ENCODE assay signal across 26 cellular contexts in the genomic region with DNA sequence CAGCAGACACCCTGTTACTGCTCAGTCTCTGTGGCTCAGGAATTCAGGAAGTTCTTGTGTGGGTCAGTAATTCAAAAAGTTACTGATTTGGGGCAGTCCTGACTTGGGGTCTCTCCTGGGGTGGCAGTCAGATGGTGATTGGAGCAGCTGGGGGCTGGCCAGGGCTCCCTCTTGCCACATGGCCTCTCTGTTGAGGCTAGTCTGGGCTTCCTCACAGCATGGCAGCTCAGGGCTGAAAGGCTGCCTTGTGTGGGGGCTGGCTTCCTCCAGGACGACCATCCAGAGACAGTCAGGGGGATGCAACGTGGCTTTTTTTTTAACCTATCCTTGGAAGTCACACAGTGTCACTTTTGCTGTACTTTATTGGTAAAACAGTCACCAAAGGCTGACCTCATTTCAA.
"Had no signal": no experiment of that assay in that cellular context is flagged by ENCODE, and none has a peak within 500 bp of the region (broad histone marks: within the 10 kb centered on the region; RNA-seq: fewer than 3 reads in every experiment).

No MANE protein-coding gene starts in this region.

- DNase-seq: activated CD4-positive, alpha-beta memory T cell treated with anti-CD3 and anti-CD28 coated beads, Interleukin-2, amount 10 ng/mL, durations not matched to agents 7 days and 5 days; activated CD4-positive, alpha-beta T cell treated with anti-CD3 and anti-CD28 coated beads, Interleukin-2, amount 50 U/mL, for 1 hour; activated CD4-positive, CD25-positive, alpha-beta regulatory T cell; activated CD8-positive, alpha-beta memory T cell treated with anti-CD3 and anti-CD28 coated beads, Interleukin-2, amount 50 U/mL, for 4 hours; activated gamma-delta T cell treated with Interleukin-2 at 50 U/mL for 16 hours; activated naive CD4-positive, alpha-beta T cell treated with anti-CD3 and anti-CD28 coated beads, Interleukin-2, amount 50 U/mL, for 16 hours; activated naive CD8-positive, alpha-beta T cell treated with anti-CD3 and anti-CD28 coated beads, Interleukin-2, amount 10 ng/mL, durations not matched to agents 7 days and 5 days; activated T-cell treated with anti-CD3 and anti-CD28 coated beads, Interleukin-2, amount 50 U/mL, for 72 hours; adrenal gland; Karpas-422; MM.1S; NCI-H1105; NCI-H1436 treated with DMSO at 0.1 percent for 48 hours; NCI-H187; NCI-H2081; NCI-H510A treated with DMSO at 0.1 percent for 48 hours; NCI-H69; NK-92 treated with Interleukin-12 subunit alpha and Interleukin-12 subunit beta, amount 100 ng/mL, for 24 hours; OCI-M1; SIG-M5; T-helper 17 cell; T-helper 9 cell had no signal

- ATAC-seq: activated T-cell treated with anti-CD3 and anti-CD28 coated beads, Interleukin-2, amount 50 U/mL, for 72 hours; K562; T-helper 17 cell had no signal

- H3K36me3 ChIP-seq: adrenal gland, Peyer's patch had no signal

- H3K9me3 Mint-ChIP-seq: activated CD4-positive, alpha-beta memory T cell treated with anti-CD3 and anti-CD28 coated beads, Interleukin-2, amount 10 ng/mL, durations not matched to agents 7 days and 5 days; activated naive CD8-positive, alpha-beta T cell treated with anti-CD3 and anti-CD28 coated beads, Interleukin-2, amount 10 ng/mL, durations not matched to agents 7 days and 5 days; activated T-cell treated with anti-CD3 and anti-CD28 coated beads, Interleukin-2, amount 50 U/mL, for 72 hours; activated T-helper 2 cell treated with anti-CD3 and anti-CD28 coated beads, Interferon-gamma antibody, Interleukin-2, Interleukin-4, amounts not matched to agents 10 μg/mL and 5 μg/mL and 100 μg/mL, durations not matched to agents 14 hours and 24 hours and 36 hours had no signal

- H3K4me3 ChIP-seq: adrenal gland, body of pancreas, K562, Peyer's patch had no signal

- H3K27ac ChIP-seq: adrenal gland had no signal

- H3K4me1 ChIP-seq: adrenal gland had no signal

- H3K27me3 Mint-ChIP-seq: activated CD4-positive, alpha-beta memory T cell treated with anti-CD3 and anti-CD28 coated beads, Interleukin-2, amount 10 ng/mL, durations not matched to agents 7 days and 5 days; activated naive CD8-positive, alpha-beta T cell treated with anti-CD3 and anti-CD28 coated beads, Interleukin-2, amount 10 ng/mL, durations not matched to agents 7 days and 5 days had no signal

- H3K36me3 Mint-ChIP-seq: activated naive CD8-positive, alpha-beta T cell treated with anti-CD3 and anti-CD28 coated beads, Interleukin-2, amount 10 ng/mL, durations not matched to agents 7 days and 5 days had no signal

- H3K27me3 ChIP-seq: adrenal gland, body of pancreas, Peyer's patch had no signal

- H3K27ac Mint-ChIP-seq: activated CD4-positive, alpha-beta memory T cell treated with anti-CD3 and anti-CD28 coated beads, Interleukin-2, amount 10 ng/mL, durations not matched to agents 7 days and 5 days; activated naive CD8-positive, alpha-beta T cell treated with anti-CD3 and anti-CD28 coated beads, Interleukin-2, amount 10 ng/mL, durations not matched to agents 7 days and 5 days; activated T-cell treated with anti-CD3 and anti-CD28 coated beads, Interleukin-2, amount 50 U/mL, for 72 hours; activated T-helper 2 cell treated with anti-CD3 and anti-CD28 coated beads, Interferon-gamma antibody, Interleukin-2, Interleukin-4, amounts not matched to agents 10 μg/mL and 5 μg/mL and 100 μg/mL, durations not matched to agents 14 hours and 24 hours and 36 hours; T-helper 17 cell had no signal

- H3K9me3 ChIP-seq: adrenal gland, body of pancreas, Peyer's patch had no signal

- H3K4me3 Mint-ChIP-seq: activated CD4-positive, alpha-beta memory T cell treated with anti-CD3 and anti-CD28 coated beads, Interleukin-2, amount 10 ng/mL, durations not matched to agents 7 days and 5 days; activated naive CD8-positive, alpha-beta T cell treated with anti-CD3 and anti-CD28 coated beads, Interleukin-2, amount 10 ng/mL, durations not matched to agents 7 days and 5 days; activated T-cell treated with anti-CD3 and anti-CD28 coated beads, Interleukin-2, amount 50 U/mL, for 72 hours; T-helper 17 cell had no signal

- H3K4me1 Mint-ChIP-seq: activated CD4-positive, alpha-beta memory T cell treated with anti-CD3 and anti-CD28 coated beads, Interleukin-2, amount 10 ng/mL, durations not matched to agents 7 days and 5 days; activated naive CD8-positive, alpha-beta T cell treated with anti-CD3 and anti-CD28 coated beads, Interleukin-2, amount 10 ng/mL, durations not matched to agents 7 days and 5 days; T-helper 17 cell had no signal
